In genomic region chr13:114261328-114261965, GRCh38 we compare ENCODE assay signal across 2 cellular contexts.
TF ChIP-seq lines count a peak whose summit lies in the region.

No MANE protein-coding gene starts in this region.

TF ChIP-seq in GM12891, 5 proteins besides CTCF, POLR2A, EP300 and RAD21:
- no peak for TF ChIP-seq PAX5 (IDR thresholded peaks at IDR 0.05; ENCODE audit: insufficient read depth, low read length, severe bottlenecking)
- no peak for TF ChIP-seq POLR2AphosphoS5 (IDR thresholded peaks at IDR 0.05; ENCODE audit: low read depth, low read length)
- TF ChIP-seq SPI1 (IDR thresholded peaks at IDR 0.05; ENCODE audit: low read depth, low read length) = no peak
- TF ChIP-seq POU2F2 (IDR thresholded peaks at IDR 0.05; ENCODE audit: low read depth, low read length) = no peak
- no peak for TF ChIP-seq TAF1 (IDR thresholded peaks at IDR 0.05; ENCODE audit: low read depth, low read length)

TF ChIP-seq in GM12878, 131 proteins besides CTCF, POLR2A, EP300 and RAD21:
- TF ChIP-seq KLF5 (IDR thresholded peaks at IDR 0.05; ENCODE audit: partially characterized antibody) = no peak
- TF ChIP-seq ETV6 (conservative IDR thresholded peaks at IDR 0.05 in 1 of 2, IDR thresholded peaks at IDR 0.05 in 1 of 2; ENCODE audit: borderline replicate concordance in 1 of 2, low read depth in 1 of 2) = no peak
- no peak for TF ChIP-seq IRF3 (IDR thresholded peaks at IDR 0.05)
- no peak for TF ChIP-seq YY1 (IDR thresholded peaks at IDR 0.05; ENCODE audit: low read depth, low read length)
- no peak for TF ChIP-seq GATAD2B (conservative IDR thresholded peaks at IDR 0.05; ENCODE audit: low read depth)
- no peak for TF ChIP-seq MYB (IDR thresholded peaks at IDR 0.05; ENCODE audit: borderline replicate concordance, low read depth, low read length)
- no peak for TF ChIP-seq TCF12 (IDR thresholded peaks at IDR 0.05; ENCODE audit: low read depth, low read length)
- TF ChIP-seq, protein P1, sequence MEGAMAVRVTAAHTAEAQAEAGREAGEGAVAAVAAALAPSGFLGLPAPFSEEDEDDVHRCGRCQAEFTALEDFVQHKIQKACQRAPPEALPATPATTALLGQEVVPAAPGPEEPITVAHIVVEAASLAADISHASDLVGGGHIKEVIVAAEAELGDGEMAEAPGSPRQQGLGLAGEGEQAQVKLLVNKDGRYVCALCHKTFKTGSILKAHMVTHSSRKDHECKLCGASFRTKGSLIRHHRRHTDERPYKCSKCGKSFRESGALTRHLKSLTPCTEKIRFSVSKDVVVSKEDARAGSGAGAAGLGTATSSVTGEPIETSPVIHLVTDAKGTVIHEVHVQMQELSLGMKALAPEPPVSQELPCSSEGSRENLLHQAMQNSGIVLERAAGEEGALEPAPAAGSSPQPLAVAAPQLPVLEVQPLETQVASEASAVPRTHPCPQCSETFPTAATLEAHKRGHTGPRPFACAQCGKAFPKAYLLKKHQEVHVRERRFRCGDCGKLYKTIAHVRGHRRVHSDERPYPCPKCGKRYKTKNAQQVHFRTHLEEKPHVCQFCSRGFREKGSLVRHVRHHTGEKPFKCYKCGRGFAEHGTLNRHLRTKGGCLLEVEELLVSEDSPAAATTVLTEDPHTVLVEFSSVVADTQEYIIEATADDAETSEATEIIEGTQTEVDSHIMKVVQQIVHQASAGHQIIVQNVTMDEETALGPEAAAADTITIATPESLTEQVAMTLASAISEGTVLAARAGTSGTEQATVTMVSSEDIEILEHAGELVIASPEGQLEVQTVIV (IDR thresholded peaks at IDR 0.05; ENCODE audit: borderline replicate concordance, partially characterized antibody) = no peak
- TF ChIP-seq, protein P2, sequence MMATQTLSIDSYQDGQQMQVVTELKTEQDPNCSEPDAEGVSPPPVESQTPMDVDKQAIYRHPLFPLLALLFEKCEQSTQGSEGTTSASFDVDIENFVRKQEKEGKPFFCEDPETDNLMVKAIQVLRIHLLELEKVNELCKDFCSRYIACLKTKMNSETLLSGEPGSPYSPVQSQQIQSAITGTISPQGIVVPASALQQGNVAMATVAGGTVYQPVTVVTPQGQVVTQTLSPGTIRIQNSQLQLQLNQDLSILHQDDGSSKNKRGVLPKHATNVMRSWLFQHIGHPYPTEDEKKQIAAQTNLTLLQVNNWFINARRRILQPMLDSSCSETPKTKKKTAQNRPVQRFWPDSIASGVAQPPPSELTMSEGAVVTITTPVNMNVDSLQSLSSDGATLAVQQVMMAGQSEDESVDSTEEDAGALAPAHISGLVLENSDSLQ (IDR thresholded peaks at IDR 0.05) = no peak
- no peak for TF ChIP-seq EZH2 (IDR thresholded peaks at IDR 0.05; ENCODE audit: borderline replicate concordance, control insufficient read depth, low read depth, low read length)
- TF ChIP-seq, protein P3, sequence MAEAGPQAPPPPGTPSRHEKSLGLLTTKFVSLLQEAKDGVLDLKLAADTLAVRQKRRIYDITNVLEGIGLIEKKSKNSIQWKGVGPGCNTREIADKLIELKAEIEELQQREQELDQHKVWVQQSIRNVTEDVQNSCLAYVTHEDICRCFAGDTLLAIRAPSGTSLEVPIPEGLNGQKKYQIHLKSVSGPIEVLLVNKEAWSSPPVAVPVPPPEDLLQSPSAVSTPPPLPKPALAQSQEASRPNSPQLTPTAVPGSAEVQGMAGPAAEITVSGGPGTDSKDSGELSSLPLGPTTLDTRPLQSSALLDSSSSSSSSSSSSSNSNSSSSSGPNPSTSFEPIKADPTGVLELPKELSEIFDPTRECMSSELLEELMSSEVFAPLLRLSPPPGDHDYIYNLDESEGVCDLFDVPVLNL (IDR thresholded peaks at IDR 0.05; ENCODE audit: low read depth, low read length) = no peak
- TF ChIP-seq HCFC1 (IDR thresholded peaks at IDR 0.05; ENCODE audit: low read length) = no peak
- TF ChIP-seq, protein P4, sequence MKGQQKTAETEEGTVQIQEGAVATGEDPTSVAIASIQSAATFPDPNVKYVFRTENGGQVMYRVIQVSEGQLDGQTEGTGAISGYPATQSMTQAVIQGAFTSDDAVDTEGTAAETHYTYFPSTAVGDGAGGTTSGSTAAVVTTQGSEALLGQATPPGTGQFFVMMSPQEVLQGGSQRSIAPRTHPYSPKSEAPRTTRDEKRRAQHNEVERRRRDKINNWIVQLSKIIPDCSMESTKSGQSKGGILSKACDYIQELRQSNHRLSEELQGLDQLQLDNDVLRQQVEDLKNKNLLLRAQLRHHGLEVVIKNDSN (IDR thresholded peaks at IDR 0.05; ENCODE audit: borderline replicate concordance, extremely low read length, insufficient read depth, low read depth, low read length) = no peak
- no peak for TF ChIP-seq IKZF1 (conservative IDR thresholded peaks at IDR 0.05)
- TF ChIP-seq, protein P5, sequence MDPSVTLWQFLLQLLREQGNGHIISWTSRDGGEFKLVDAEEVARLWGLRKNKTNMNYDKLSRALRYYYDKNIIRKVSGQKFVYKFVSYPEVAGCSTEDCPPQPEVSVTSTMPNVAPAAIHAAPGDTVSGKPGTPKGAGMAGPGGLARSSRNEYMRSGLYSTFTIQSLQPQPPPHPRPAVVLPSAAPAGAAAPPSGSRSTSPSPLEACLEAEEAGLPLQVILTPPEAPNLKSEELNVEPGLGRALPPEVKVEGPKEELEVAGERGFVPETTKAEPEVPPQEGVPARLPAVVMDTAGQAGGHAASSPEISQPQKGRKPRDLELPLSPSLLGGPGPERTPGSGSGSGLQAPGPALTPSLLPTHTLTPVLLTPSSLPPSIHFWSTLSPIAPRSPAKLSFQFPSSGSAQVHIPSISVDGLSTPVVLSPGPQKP (IDR thresholded peaks at IDR 0.05; ENCODE audit: low read depth, low read length) = no peak
- TF ChIP-seq ATF3 (IDR thresholded peaks at IDR 0.05; ENCODE audit: borderline replicate concordance, extremely low read depth, low read depth, low read length) = no peak
- no peak for TF ChIP-seq CBX3 (IDR thresholded peaks at IDR 0.05; ENCODE audit: borderline replicate concordance, low read depth)
- TF ChIP-seq BMI1 (IDR thresholded peaks at IDR 0.05; ENCODE audit: borderline replicate concordance) = no peak
- TF ChIP-seq, protein P6, sequence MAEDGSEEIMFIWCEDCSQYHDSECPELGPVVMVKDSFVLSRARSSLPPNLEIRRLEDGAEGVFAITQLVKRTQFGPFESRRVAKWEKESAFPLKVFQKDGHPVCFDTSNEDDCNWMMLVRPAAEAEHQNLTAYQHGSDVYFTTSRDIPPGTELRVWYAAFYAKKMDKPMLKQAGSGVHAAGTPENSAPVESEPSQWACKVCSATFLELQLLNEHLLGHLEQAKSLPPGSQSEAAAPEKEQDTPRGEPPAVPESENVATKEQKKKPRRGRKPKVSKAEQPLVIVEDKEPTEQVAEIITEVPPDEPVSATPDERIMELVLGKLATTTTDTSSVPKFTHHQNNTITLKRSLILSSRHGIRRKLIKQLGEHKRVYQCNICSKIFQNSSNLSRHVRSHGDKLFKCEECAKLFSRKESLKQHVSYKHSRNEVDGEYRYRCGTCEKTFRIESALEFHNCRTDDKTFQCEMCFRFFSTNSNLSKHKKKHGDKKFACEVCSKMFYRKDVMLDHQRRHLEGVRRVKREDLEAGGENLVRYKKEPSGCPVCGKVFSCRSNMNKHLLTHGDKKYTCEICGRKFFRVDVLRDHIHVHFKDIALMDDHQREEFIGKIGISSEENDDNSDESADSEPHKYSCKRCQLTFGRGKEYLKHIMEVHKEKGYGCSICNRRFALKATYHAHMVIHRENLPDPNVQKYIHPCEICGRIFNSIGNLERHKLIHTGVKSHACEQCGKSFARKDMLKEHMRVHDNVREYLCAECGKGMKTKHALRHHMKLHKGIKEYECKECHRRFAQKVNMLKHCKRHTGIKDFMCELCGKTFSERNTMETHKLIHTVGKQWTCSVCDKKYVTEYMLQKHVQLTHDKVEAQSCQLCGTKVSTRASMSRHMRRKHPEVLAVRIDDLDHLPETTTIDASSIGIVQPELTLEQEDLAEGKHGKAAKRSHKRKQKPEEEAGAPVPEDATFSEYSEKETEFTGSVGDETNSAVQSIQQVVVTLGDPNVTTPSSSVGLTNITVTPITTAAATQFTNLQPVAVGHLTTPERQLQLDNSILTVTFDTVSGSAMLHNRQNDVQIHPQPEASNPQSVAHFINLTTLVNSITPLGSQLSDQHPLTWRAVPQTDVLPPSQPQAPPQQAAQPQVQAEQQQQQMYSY (CRISPR knock-in tag; IDR thresholded peaks at IDR 0.05) = no peak
TF ChIP-seq in GM12878: peak in this region for 0.
